Comparison of ENCODE assay signal across 26 cellular contexts in genomic region chr5:31359839-31360238, GRCh38.
"Had no signal": no experiment of that assay in that cellular context is flagged by ENCODE, and none has a peak within 500 bp of the region (broad histone marks: within the 10 kb centered on the region; RNA-seq: fewer than 3 reads in every experiment).

No MANE protein-coding gene starts in this region.

- H3K4me3 ChIP-seq: cardiac muscle cell, colonic mucosa, gastrocnemius medialis, hepatocyte, right lobe of liver, testis, transverse colon had no signal

- FAIRE-seq: endometrium had no signal

- H3K4me2 ChIP-seq: hepatocyte had no signal

- H3K4me1 ChIP-seq: colonic mucosa, gastrocnemius medialis, right lobe of liver, testis had no signal

- H3K27ac ChIP-seq: cardiac muscle cell, colonic mucosa, epithelial cell of prostate, gastrocnemius medialis, hepatocyte, neutrophil, right lobe of liver, testis, transverse colon had no signal

- H3K9me3 ChIP-seq: colonic mucosa, gastrocnemius medialis, neutrophil, right lobe of liver, testis, transverse colon had no signal

- DNase-seq: activated CD4-positive, alpha-beta T cell treated with anti-CD3 and anti-CD28 coated beads for 36 hours; activated CD4-positive, CD25-positive, alpha-beta regulatory T cell; activated CD8-positive, alpha-beta memory T cell treated with anti-CD3 and anti-CD28 coated beads, Interleukin-2, amount 10 ng/mL, durations not matched to agents 7 days and 5 days; activated CD8-positive, alpha-beta T cell treated with anti-CD3 and anti-CD28 coated beads, Interleukin-2, amount 10 ng/mL, durations not matched to agents 7 days and 5 days; activated naive CD4-positive, alpha-beta T cell; activated T-cell treated with anti-CD3 and anti-CD28 coated beads, Interleukin-2, amount 50 U/mL, for 48 hours; anterior cingulate cortex; cerebellar nuclear complex; colonic mucosa; effector CD8-positive, alpha-beta T cell; gastrocnemius medialis; islet precursor cell; left cardiac atrium; left ventricle myocardium superior; nephron progenitor cell; right lobe of liver; stimulated activated CD4-positive, alpha-beta T cell treated with anti-CD3 and anti-CD28 coated beads, Interleukin-2, amount 100 ng/mL, for 48 hours; stimulated activated naive CD4-positive, alpha-beta T cell treated with Interleukin-2 at 50 U/mL for 16 hours; testis; transverse colon had no signal

- ATAC-seq: activated CD4-positive, alpha-beta T cell treated with anti-CD3 and anti-CD28 coated beads for 36 hours; activated CD8-positive, alpha-beta memory T cell treated with anti-CD3 and anti-CD28 coated beads, Interleukin-2, amount 10 ng/mL, durations not matched to agents 7 days and 5 days; activated CD8-positive, alpha-beta T cell treated with anti-CD3 and anti-CD28 coated beads, Interleukin-2, amount 10 ng/mL, durations not matched to agents 7 days and 5 days; activated naive CD4-positive, alpha-beta T cell treated with anti-CD3 and anti-CD28 coated beads, Interleukin-2, amount 50 U/mL, for 72 hours; gastrocnemius medialis; left cardiac atrium; left ventricle myocardium superior; right lobe of liver had no signal

- H3K36me3 ChIP-seq: cardiac muscle cell, colonic mucosa, gastrocnemius medialis, neutrophil, right lobe of liver, transverse colon had no signal

- H3K79me2 ChIP-seq: hepatocyte had no signal

- H2AFZ ChIP-seq: hepatocyte had no signal

- H3K27me3 ChIP-seq: cardiac muscle cell, colonic mucosa, gastrocnemius medialis, hepatocyte, neutrophil, right lobe of liver, testis, transverse colon had no signal
